In the genomic region with DNA sequence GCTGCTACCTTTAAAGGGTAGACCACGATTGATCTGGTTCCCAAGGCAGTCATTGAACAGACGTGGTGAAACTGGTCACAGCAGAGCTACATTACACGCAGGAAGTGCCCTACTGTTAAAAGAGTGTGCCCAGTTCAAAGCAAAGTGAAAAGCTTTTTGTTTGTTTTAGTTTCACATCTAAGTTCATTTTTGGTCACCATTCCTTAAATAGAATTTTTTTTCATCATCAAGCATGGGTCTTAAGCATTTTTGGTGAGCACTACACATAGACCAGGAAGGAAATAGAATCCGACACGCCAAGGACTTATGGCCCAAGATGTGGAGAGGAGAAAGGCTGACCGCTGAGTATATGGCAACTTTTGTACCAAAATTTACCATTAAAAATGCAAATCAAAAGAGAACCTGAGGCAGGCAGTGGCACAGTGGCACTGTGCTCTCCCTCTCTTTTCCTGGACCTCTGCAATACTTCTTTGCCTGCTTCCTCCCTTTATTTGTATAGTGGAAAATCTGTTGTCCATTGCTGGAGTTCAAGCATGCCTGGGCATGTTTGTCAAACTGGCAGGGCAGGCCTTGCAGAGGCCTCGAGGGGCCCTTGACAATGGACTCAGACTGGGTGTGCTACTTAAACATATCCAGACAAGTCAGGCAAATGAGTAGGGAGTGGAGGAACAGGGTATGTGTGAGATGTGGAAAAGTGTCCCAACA, we compare ENCODE assay signal across 9 cellular contexts. TPM values are rescaled to one million over a fixed set of nuclear protein-coding genes. Genes with fewer than 3 reads are reported as not detected.
DNase-seq lines count a peak whose midpoint lies in the region; ATAC-seq, FAIRE-seq and TF ChIP-seq lines count a peak whose summit lies in the region.
"Had no signal": no experiment of that assay in that cellular context is flagged by ENCODE, and none has a peak within 500 bp of the region (broad histone marks: within the 10 kb centered on the region; RNA-seq: fewer than 3 reads in every experiment).

No MANE protein-coding gene starts in this region.

- peaks cover 1% of the 10 kb centered on the region for H3K36me3 Mint-ChIP-seq in activated CD4-positive, alpha-beta T cell treated with anti-CD3 and anti-CD28 coated beads, Interleukin-2, amount 10 ng/mL, durations not matched to agents 7 days and 5 days (ENCODE audit: low read depth)

- peak; percentile 35 for DNase-seq in activated CD4-positive, alpha-beta T cell treated with anti-CD3 and anti-CD28 coated beads, Interleukin-2, amount 10 ng/mL, durations not matched to agents 7 days and 5 days
- no peak for DNase-seq in activated CD4-positive, alpha-beta T cell treated with anti-CD3 and anti-CD28 coated beads, Interleukin-2, amount 50 U/mL, for 4 hours
- DNase-seq in NCI-H510A (lab: John Stamatoyannopoulos, UW), result peak; percentile 97
- peak; percentile 26 for DNase-seq in hepatocyte (ENCODE audit: low spot score)
- DNase-seq in stimulated activated CD4-positive, alpha-beta T cell treated with anti-CD3 and anti-CD28 coated beads, Interleukin-1b, Interleukin-23, amount 100 ng/mL, for 48 hours, result no peak
- no peak for DNase-seq in right atrium auricular region (ENCODE audit: low spot score)
- DNase-seq in RCC 7860 (ENCODE audit: low spot score), result no peak

- POLR2A ChIA-PET in activated CD4-positive, alpha-beta T cell treated with anti-CD3 and anti-CD28 coated beads, Interleukin-2, amount 10 ng/mL, durations not matched to agents 7 days and 5 days (lab: Charles Lee), result no interaction called here

- H3K27me3 Mint-ChIP-seq in activated CD4-positive, alpha-beta T cell treated with anti-CD3 and anti-CD28 coated beads, Interleukin-2, amount 10 ng/mL, durations not matched to agents 7 days and 5 days, result peaks cover 7% of the 10 kb centered on the region

- H3K4me3 ChIP-seq in hepatocyte (no peak overlapping the region), right atrium auricular region (no peak overlapping the region)

- no peak overlapping the region for H3K27ac Mint-ChIP-seq in activated CD4-positive, alpha-beta T cell treated with anti-CD3 and anti-CD28 coated beads, Interleukin-2, amount 10 ng/mL, durations not matched to agents 7 days and 5 days

- H2AFZ ChIP-seq in hepatocyte, result peak overlapping the region; percentile 36

- H3K9me3 ChIP-seq in hepatocyte (ENCODE audit: low read depth), result no peaks in the 10 kb centered on the region
- H3K9me3 ChIP-seq in right atrium auricular region, result no peaks in the 10 kb centered on the region

- 71% methylated on average over 7 of the region's 7 CpGs for WGBS in hepatocyte (ENCODE audit: low lambda C conversion rate, missing lambda C conversion rate)

- H3K4me1 ChIP-seq in hepatocyte (ENCODE audit: insufficient read depth) (peaks cover 33% of the 10 kb centered on the region), right atrium auricular region (peaks cover 0 to 16% of the 10 kb centered on the region in 2 donors)

- H3K4me3 Mint-ChIP-seq in activated CD4-positive, alpha-beta T cell treated with anti-CD3 and anti-CD28 coated beads, Interleukin-2, amount 10 ng/mL, durations not matched to agents 7 days and 5 days, result no peak overlapping the region

- TF ChIP-seq CTCF in hepatocyte (IDR thresholded peaks at IDR 0.05; ENCODE audit: poor library complexity) (no peak), right atrium auricular region (IDR thresholded peaks at IDR 0.05) (no peak)

- no peak overlapping the region for H3K4me2 ChIP-seq in hepatocyte

- no peaks in the 10 kb centered on the region for H3K27me3 ChIP-seq in hepatocyte
- no peaks in the 10 kb centered on the region for H3K27me3 ChIP-seq in right atrium auricular region

- H3K79me2 ChIP-seq in hepatocyte, result no peaks in the 10 kb centered on the region

- H3K27ac ChIP-seq in hepatocyte, result peak overlapping the region; percentile 57
- no peak overlapping the region for H3K27ac ChIP-seq in right atrium auricular region

- no peak for FAIRE-seq in RCC 7860 (lab: Jason Lieb, UNC)
- FAIRE-seq: TTC549 had no signal

- no peaks in the 10 kb centered on the region for H3K9me2 ChIP-seq in hepatocyte (replicated peaks; ENCODE audit: insufficient read depth)

- H3K4me1 Mint-ChIP-seq in activated CD4-positive, alpha-beta T cell treated with anti-CD3 and anti-CD28 coated beads, Interleukin-2, amount 10 ng/mL, durations not matched to agents 7 days and 5 days, result peaks cover 42% of the 10 kb centered on the region

- H3K36me3 ChIP-seq in hepatocyte (replicated peaks; ENCODE audit: insufficient read depth, low read depth), result no peaks in the 10 kb centered on the region
- H3K36me3 ChIP-seq in right atrium auricular region, result no peaks in the 10 kb centered on the region

- no peaks in the 10 kb centered on the region for H3K9me3 Mint-ChIP-seq in activated CD4-positive, alpha-beta T cell treated with anti-CD3 and anti-CD28 coated beads, Interleukin-2, amount 10 ng/mL, durations not matched to agents 7 days and 5 days

- H4K20me1 ChIP-seq in hepatocyte (ENCODE audit: insufficient read depth, poor library complexity, severe bottlenecking), result no peaks in the 10 kb centered on the region

- ATAC-seq in HG03060 (IDR thresholded peaks at IDR 0.05; ENCODE audit: low read depth, unreplicated experiment), result peak; percentile 66

- CTCF ChIA-PET in activated CD4-positive, alpha-beta T cell treated with anti-CD3 and anti-CD28 coated beads, Interleukin-2, amount 10 ng/mL, durations not matched to agents 7 days and 5 days (lab: Charles Lee), result interaction anchor here (0.8 to 1.8 kb wide), 5 partner anchors 14 to 33 kb away, joined by 3 to 8 read pairs (median 4); no protein-coding TSS in a partner anchor

RNA-seq across cellular contexts. Expression of a gene that starts 42.6 kb away (rescaled TPM):
- total RNA-seq in activated CD4-positive, alpha-beta T cell treated with anti-CD3 and anti-CD28 coated beads, Interleukin-2, amount 10 ng/mL, durations not matched to agents 7 days and 5 days, result 100 to 1,000 TPM; 312 to 318 TPM
- total RNA-seq in hepatocyte (54.9 and 56.1 TPM in 2 replicates), right atrium auricular region (10 to 100 TPM; 24.1 to 28.1 TPM)
- polyA plus RNA-seq in hepatocyte, result 48.5 and 59.5 TPM in 2 replicates

Comparison
In these comparisons a context has a peak if more than half of its experiments do, and no peak if none do; other contexts are left out.
1. DNase-seq: peak in activated CD4-positive, alpha-beta T cell treated with anti-CD3 and anti-CD28 coated beads, Interleukin-2, amount 10 ng/mL, durations not matched to agents 7 days and 5 days (single experiment), NCI-H510A (single experiment) and hepatocyte (single experiment); none in activated CD4-positive, alpha-beta T cell treated with anti-CD3 and anti-CD28 coated beads, Interleukin-2, amount 50 U/mL, for 4 hours (0 of 2), stimulated activated CD4-positive, alpha-beta T cell treated with anti-CD3 and anti-CD28 coated beads, Interleukin-1b, Interleukin-23, amount 100 ng/mL, for 48 hours (single experiment), right atrium auricular region (single experiment) and RCC 7860 (single experiment).